Comparison of ENCODE assay signal across 7 cellular contexts in genomic region chr3:58008140-58009025, GRCh38. TPM values are rescaled to one million over a fixed set of nuclear protein-coding genes. Genes with fewer than 3 reads are reported as not detected.
DNase-seq lines count a peak whose midpoint lies in the region; ATAC-seq and TF ChIP-seq lines count a peak whose summit lies in the region.

TSS of gene FLNB (plus strand) at chr3:58008422. CDS start at chr3:58008565, 143 bp downstream.

- peaks cover 6% of the 10 kb centered on the region for H3K4me1 ChIP-seq in colonic mucosa

- intact Hi-C loops in colonic mucosa (cut with DNase I), result loop anchor here (5.0 kb wide), 1 partner anchor 164 kb away; no protein-coding TSS in a partner anchor
- intact Hi-C loops in left colon (cut with DNase I, micrococcal nuclease), result loop anchor here in 1 of 2 donors (10.0 kb wide), 1 partner anchor 166 kb away; no protein-coding TSS in a partner anchor

- H3K9ac ChIP-seq in colonic mucosa (ENCODE audit: low read depth in 2 of 2, low read length in 2 of 2), result peak within 1 kb of the TSS; percentile 87 to 99

- TF ChIP-seq CTCF in GM12875 (IDR thresholded peaks at IDR 0.05; ENCODE audit: borderline replicate concordance, insufficient read depth, low read depth, low read length) (peak; percentile 94), HFF-Myc (IDR thresholded peaks at IDR 0.05; ENCODE audit: low read depth, low read length, missing control alignments) (peak; percentile 69), colonic mucosa (IDR thresholded peaks at IDR 0.05) (peak; percentile 60)

- no peaks in the 10 kb centered on the region for H3K9me3 ChIP-seq in colonic mucosa

- no peaks in the 10 kb centered on the region for H3K27me3 ChIP-seq in colonic mucosa

- H3K27ac ChIP-seq in colonic mucosa, result peak within 1 kb of the TSS; percentile 87

- H3K36me3 ChIP-seq in colonic mucosa, result no peaks in the 10 kb centered on the region

- peak; percentile 60 for ATAC-seq in left colon

- H3K4me3 ChIP-seq in GM12875 (ENCODE audit: low read depth, low read length), result peak within 1 kb of the TSS; percentile 87
- peak within 1 kb of the TSS; percentile 66 for H3K4me3 ChIP-seq in HFF-Myc (replicated peaks; ENCODE audit: low read depth, low read length)
- peak within 1 kb of the TSS; percentile 73 for H3K4me3 ChIP-seq in colonic mucosa

- DNase-seq in HFF-Myc (ENCODE audit: extremely low read depth, low read depth) (no peak), NCI-H1930 (lab: John Stamatoyannopoulos, UW) (peak; percentile 17 to 57), colonic mucosa (peak; percentile 83), left colon (peak in 1 of 2 donors; percentile 82)
- DNase-seq in activated CD4-positive, alpha-beta T cell treated with anti-CD3 and anti-CD28 coated beads for 4 hours, result peak; percentile 74 to 78
- DNase-seq in stimulated activated CD4-positive, alpha-beta T cell treated with anti-CD3 and anti-CD28 coated beads, Interleukin-2, amount 100 ng/mL, for 24 hours, result peak; percentile 81 to 82

RNA-seq across cellular contexts. Expression of gene FLNB, which starts in this region (rescaled TPM):
- total RNA-seq in colonic mucosa, result 100 to 1,000 TPM; 246 to 362 TPM
- total RNA-seq in left colon, result 100 to 1,000 TPM; 410 to 585 TPM
